8 cellular contexts compared by ENCODE assay signal in the genomic region with DNA sequence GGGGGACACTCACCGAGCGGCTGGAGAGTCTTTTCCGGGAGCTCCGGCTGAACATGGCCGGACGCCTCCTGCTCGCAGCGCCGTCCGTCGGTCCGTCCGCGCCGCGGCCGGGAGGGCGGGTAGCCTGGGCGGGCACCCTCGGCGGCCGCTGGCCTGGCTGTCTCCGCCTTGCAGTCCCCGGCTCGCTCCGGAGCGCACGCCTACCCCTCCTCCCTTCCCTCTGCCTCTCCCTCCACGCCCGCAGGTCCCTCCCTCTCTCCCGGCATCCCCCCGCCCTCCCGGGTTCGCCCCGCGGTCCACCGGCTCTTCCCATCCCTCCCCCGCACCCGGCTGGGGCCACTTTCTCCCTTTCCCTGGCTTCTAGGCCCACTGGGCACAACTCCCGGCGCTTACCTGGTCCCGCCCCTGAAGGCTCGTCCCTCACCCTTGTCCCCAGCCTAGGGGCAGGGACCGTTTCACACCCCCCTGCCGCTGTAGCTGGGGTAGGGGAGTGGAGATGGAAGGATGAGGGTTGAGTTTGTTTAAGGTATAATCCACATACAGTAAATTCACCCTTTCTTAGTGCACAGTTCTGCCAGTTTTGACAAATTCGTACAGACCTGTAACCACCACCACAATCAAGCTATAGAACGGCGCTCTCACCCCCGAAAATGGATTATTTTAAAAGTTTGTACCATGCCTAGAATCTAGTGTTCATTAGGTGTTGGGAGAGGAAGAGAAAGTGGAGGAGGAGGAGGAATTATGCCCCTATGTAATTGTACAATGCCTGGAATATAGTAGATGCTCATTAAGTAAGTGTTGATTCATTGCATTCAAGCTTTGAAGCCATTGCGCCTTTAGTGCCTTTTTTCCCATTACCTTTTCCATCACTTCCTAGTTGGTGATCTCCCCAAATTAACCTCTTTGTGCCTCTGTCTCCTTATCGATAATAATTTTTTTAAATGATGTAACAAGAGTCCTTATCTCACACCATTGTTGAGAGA.
DNase-seq lines count a peak whose midpoint lies in the region; ATAC-seq and TF ChIP-seq lines count a peak whose summit lies in the region.

No MANE protein-coding gene starts in this region.

- H4K20me1 ChIP-seq in IMR-90 (ENCODE audit: insufficient read depth, low read length) = peaks cover 3% of the 10 kb centered on the region; the same call in 1 of the 2 replicates

- H3K18ac ChIP-seq in IMR-90 (ENCODE audit: low read depth, low read length) = no peak overlapping the region

- H4K91ac ChIP-seq in IMR-90 (ENCODE audit: insufficient read depth, low read depth, low read length) = no peak overlapping the region

- no peak overlapping the region for H2BK120ac ChIP-seq in IMR-90 (ENCODE audit: low read depth, low read length)

- H3K27ac ChIP-seq in IMR-90 (ENCODE audit: insufficient read depth, low read length) (no peak overlapping the region; the same call in 1 of the 2 replicates), endodermal cell (ENCODE audit: low read depth, low read length) (no peak overlapping the region)

- TF ChIP-seq CTCF in AG09309 (IDR thresholded peaks at IDR 0.05; ENCODE audit: control insufficient read depth, insufficient read depth, low read depth, low read length, missing control alignments) = no peak
- no peak for TF ChIP-seq CTCF in IMR-90 (conservative IDR thresholded peaks at IDR 0.05; ENCODE audit: low read depth, low read length)
- no peak for TF ChIP-seq CTCF in endodermal cell (conservative IDR thresholded peaks at IDR 0.05)
- TF ChIP-seq CTCF in mesothelial cell of epicardium (IDR thresholded peaks at IDR 0.05; ENCODE audit: unreplicated experiment) = no peak

- no peak overlapping the region for H3K23ac ChIP-seq in IMR-90 (ENCODE audit: low read depth, low read length)

- peak overlapping the region; percentile 43 for H3K4me3 ChIP-seq in AG09309 (ENCODE audit: control insufficient read depth, low read depth, low read length)
- H3K4me3 ChIP-seq in IMR-90 (ENCODE audit: insufficient read depth, low read depth, low read length) = peak overlapping the region; percentile 77
- H3K4me3 ChIP-seq in endodermal cell (ENCODE audit: low read length) = peak overlapping the region; percentile 81

- H3K4ac ChIP-seq in IMR-90 (ENCODE audit: low read depth, low read length) = peak overlapping the region; percentile 61; the same call in 1 of the 2 replicates

- H2AFZ ChIP-seq in IMR-90 (replicated peaks; ENCODE audit: low read length, poor library complexity) = peak overlapping the region; percentile 87

- in situ Hi-C loops in IMR-90 (cut with MboI; ENCODE audit: low sequenced_read_pairs) = no loop called here

- H3K9me3 ChIP-seq in IMR-90 (ENCODE audit: control insufficient read depth, insufficient read depth, low read length) (no peaks in the 10 kb centered on the region), endodermal cell (ENCODE audit: control insufficient read depth, low read length) (no peaks in the 10 kb centered on the region)

- BruUV-seq in IMR-90 (replicated peaks; lab: Mats Ljungman, UMichigan) = no TSS peak

- no peak for TF ChIP-seq POLR2A in IMR-90 (IDR thresholded peaks at IDR 0.05; ENCODE audit: low read depth, low read length)

- H3K9me3 Mint-ChIP-seq in endodermal cell = no peaks in the 10 kb centered on the region
- no peaks in the 10 kb centered on the region for H3K9me3 Mint-ChIP-seq in mesothelial cell of epicardium

- no peak for DNase-seq in AG09309 (ENCODE audit: low read depth)
- peak; percentile 28 for DNase-seq in IMR-90
- DNase-seq in endodermal cell = peak; percentile 91
- DNase-seq in mesothelial cell of epicardium (ENCODE audit: low spot score in 2 of 2, unreplicated experiment in 2 of 2) = peak; percentile 50 to 67
- no peak for DNase-seq in pons (ENCODE audit: low spot score)
- DNase-seq in NCI-H226 = no peak

- peaks cover 52% of the 10 kb centered on the region for H3K27me3 Mint-ChIP-seq in endodermal cell (ENCODE audit: insufficient read depth)
- H3K27me3 Mint-ChIP-seq in mesothelial cell of epicardium (ENCODE audit: low read depth) = peaks cover 24% of the 10 kb centered on the region

- peak overlapping the region; percentile 26 for H2AK9ac ChIP-seq in IMR-90 (replicated peaks; ENCODE audit: low read depth, low read length, poor library complexity)

- intact Hi-C loops in IMR-90 (cut with micrococcal nuclease) = no loop called here

- peak overlapping the region in 1 of 2 experiments; percentile 38; a peak in 1 of 4 replicates for H4K8ac ChIP-seq in IMR-90 (ENCODE audit: low read depth in 2 of 2, low read length in 2 of 2)

- POLR2A ChIA-PET in IMR-90 (lab: Charles Lee; ENCODE audit: unreplicated experiment) = no interaction called here

- no peak for TF ChIP-seq RAD21 in IMR-90 (IDR thresholded peaks at IDR 0.05; ENCODE audit: low read length)

- H2BK5ac ChIP-seq in IMR-90 (ENCODE audit: low read depth, low read length, poor library complexity, severe bottlenecking) = no peak overlapping the region

- no peak overlapping the region for H3K56ac ChIP-seq in IMR-90 (ENCODE audit: extremely low read depth, insufficient read depth, low read length)

- no peak overlapping the region for H2AK5ac ChIP-seq in IMR-90 (ENCODE audit: low read depth, low read length)

- H3K14ac ChIP-seq in IMR-90 (replicated peaks; ENCODE audit: low read depth, low read length) = no peak overlapping the region

- no peaks in the 10 kb centered on the region for H3K36me3 Mint-ChIP-seq in endodermal cell (ENCODE audit: low read depth)
- no peaks in the 10 kb centered on the region for H3K36me3 Mint-ChIP-seq in mesothelial cell of epicardium

- peak overlapping the region; percentile 78; the same call in 1 of the 2 replicates for H3K9ac ChIP-seq in IMR-90 (ENCODE audit: low read depth, low read length)
- peak overlapping the region; percentile 47 for H3K9ac ChIP-seq in endodermal cell (ENCODE audit: extremely low read depth, low read length, poor library complexity, severe bottlenecking)

- peak overlapping the region; percentile 29 for H3K4me2 ChIP-seq in IMR-90 (ENCODE audit: low read depth, low read length)

- CTCF ChIA-PET in IMR-90 (lab: Yijun Ruan, JAX) = interaction anchor here (0.5 to 1.5 kb wide), 2 partner anchors 17 to 38 kb away, joined by 3 to 5 read pairs; no protein-coding TSS in a partner anchor

- peaks cover 15% of the 10 kb centered on the region for H3K4me1 ChIP-seq in IMR-90 (ENCODE audit: control insufficient read depth, insufficient read depth, low read length)
- H3K4me1 ChIP-seq in endodermal cell (ENCODE audit: control insufficient read depth, insufficient read depth, low read length) = peaks cover 4% of the 10 kb centered on the region

- H3K27ac Mint-ChIP-seq in endodermal cell (no peak overlapping the region), mesothelial cell of epicardium (peak overlapping the region; percentile 26)

- H3K4me3 Mint-ChIP-seq in endodermal cell = peak overlapping the region; percentile 65
- peak overlapping the region; percentile 79 for H3K4me3 Mint-ChIP-seq in mesothelial cell of epicardium

- H3K4me1 Mint-ChIP-seq in endodermal cell (peaks cover 36% of the 10 kb centered on the region), mesothelial cell of epicardium (peaks cover 57% of the 10 kb centered on the region)

- H2BK15ac ChIP-seq in IMR-90 (ENCODE audit: low read depth, low read length) = no peak overlapping the region; the same call in 2 of the 3 replicates

- ATAC-seq in IMR-90 (ENCODE audit: low read depth) (peak; percentile 77), HG02938 (IDR thresholded peaks at IDR 0.05; ENCODE audit: unreplicated experiment) (no peak), HG02884 (IDR thresholded peaks at IDR 0.05; ENCODE audit: unreplicated experiment) (no peak)

- peaks cover 10% of the 10 kb centered on the region; the same call in 1 of the 2 replicates for H3K9me1 ChIP-seq in IMR-90 (ENCODE audit: insufficient read depth, low read length)

- H3K27me3 ChIP-seq in IMR-90 (ENCODE audit: control insufficient read depth, insufficient read depth, low read length) (no peaks in the 10 kb centered on the region), endodermal cell (ENCODE audit: control insufficient read depth, insufficient read depth, low read length, poor library complexity, severe bottlenecking) (peaks cover 61% of the 10 kb centered on the region)

- no peak overlapping the region for H4K5ac ChIP-seq in IMR-90 (ENCODE audit: low read depth, low read length)

- H3K36me3 ChIP-seq in IMR-90 (ENCODE audit: control insufficient read depth, insufficient read depth, low read length) (peaks cover 4% of the 10 kb centered on the region; the same call in 1 of the 2 replicates), endodermal cell (ENCODE audit: control insufficient read depth, insufficient read depth, low read length) (no peaks in the 10 kb centered on the region)

- H2BK20ac ChIP-seq in IMR-90 (ENCODE audit: low read depth, low read length) = peak overlapping the region; percentile 33

- peaks cover 8 to 18% of the 10 kb centered on the region in 2 experiments; a peak in 3 of 4 replicates for H3K79me1 ChIP-seq in IMR-90 (ENCODE audit: low read depth in 1 of 2, low read length in 2 of 2)

- 0% methylated on average over 19 of the region's 51 CpGs; no CpG with 5 or more reads in 1 of the 2 experiments for WGBS in IMR-90 (ENCODE audit: extremely low coverage in 2 of 2, insufficient read length in 1 of 2), 2 experiments
- 10 to 20% methylated on average over 6 to 50 of the region's 51 CpGs for WGBS in endodermal cell (ENCODE audit: insufficient coverage in 1 of 2, insufficient read length in 1 of 2), 2 experiments

- dilution Hi-C loops in IMR-90 (cut with HindIII; ENCODE audit: low sequenced_read_pairs, unreplicated experiment) = no loop called here

TF ChIP-seq in IMR-90, 13 proteins besides CTCF, POLR2A, EP300 and RAD21:
- TF ChIP-seq, protein P1, sequence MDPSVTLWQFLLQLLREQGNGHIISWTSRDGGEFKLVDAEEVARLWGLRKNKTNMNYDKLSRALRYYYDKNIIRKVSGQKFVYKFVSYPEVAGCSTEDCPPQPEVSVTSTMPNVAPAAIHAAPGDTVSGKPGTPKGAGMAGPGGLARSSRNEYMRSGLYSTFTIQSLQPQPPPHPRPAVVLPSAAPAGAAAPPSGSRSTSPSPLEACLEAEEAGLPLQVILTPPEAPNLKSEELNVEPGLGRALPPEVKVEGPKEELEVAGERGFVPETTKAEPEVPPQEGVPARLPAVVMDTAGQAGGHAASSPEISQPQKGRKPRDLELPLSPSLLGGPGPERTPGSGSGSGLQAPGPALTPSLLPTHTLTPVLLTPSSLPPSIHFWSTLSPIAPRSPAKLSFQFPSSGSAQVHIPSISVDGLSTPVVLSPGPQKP (IDR thresholded peaks at IDR 0.05; ENCODE audit: borderline replicate concordance, low read depth, low read length) = no peak
- TF ChIP-seq FOS (IDR thresholded peaks at IDR 0.05; ENCODE audit: low read depth, low read length) = no peak
- TF ChIP-seq MAZ (IDR thresholded peaks at IDR 0.05; ENCODE audit: borderline replicate concordance, low read depth, low read length) = peak; percentile 53; the same call in 1 of the 2 replicates
- no peak for TF ChIP-seq MAFK (IDR thresholded peaks at IDR 0.05; ENCODE audit: low read depth, low read length)

Comparison
In these comparisons a context has a peak if more than half of its experiments do, and no peak if none do; other contexts are left out.
1. DNase-seq: peak in IMR-90 (single experiment), endodermal cell (single experiment) and mesothelial cell of epicardium (2 of 2); none in AG09309 (single experiment), pons (single experiment) and NCI-H226 (single experiment).
2. Peak in every context shown above with its lines, with median percentiles within 50 percentile points of each other: H3K4me3 ChIP-seq.